In the genomic region with DNA sequence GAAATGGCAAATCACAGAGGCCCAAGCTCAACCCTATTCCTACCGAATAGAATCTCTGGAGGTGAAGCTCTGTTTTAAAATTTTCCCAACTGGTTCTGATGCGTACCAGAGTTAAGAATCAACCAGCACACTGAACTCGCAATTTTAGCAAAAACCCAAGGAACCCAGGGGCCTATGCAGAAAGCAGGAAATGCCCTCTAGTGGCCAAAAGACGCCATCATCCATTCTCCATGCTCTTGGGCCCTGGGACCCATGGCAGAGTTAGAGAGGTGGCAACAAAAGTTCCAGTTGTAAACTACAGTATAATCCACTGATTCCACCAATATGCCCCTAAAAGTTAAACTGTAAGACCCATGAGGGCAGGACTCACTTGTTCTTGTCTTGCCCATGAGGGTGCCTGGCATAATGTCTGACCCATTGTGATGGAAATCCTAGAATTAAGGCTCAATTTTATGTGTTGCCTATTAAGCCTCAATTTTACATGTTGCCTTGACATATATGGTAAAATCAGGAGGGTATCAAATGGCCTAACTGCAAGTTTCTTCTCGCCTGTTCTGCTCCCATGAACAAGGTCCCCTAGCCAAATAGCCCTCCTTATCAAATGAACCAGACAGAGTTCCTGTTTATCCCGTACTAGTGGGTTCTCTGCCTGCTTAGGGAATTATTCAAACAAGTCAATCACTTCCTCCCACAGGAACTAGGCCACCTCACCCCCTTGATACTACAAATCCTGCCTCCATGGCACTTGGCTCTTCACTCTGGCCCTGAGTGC, we compare ENCODE assay signal across 8 cellular contexts.
DNase-seq lines count a peak whose midpoint lies in the region; ATAC-seq and TF ChIP-seq lines count a peak whose summit lies in the region.

No MANE protein-coding gene starts in this region.

- no peaks in the 10 kb centered on the region for H3K4me1 ChIP-seq in CD8-positive, alpha-beta T cell (ENCODE audit: insufficient read depth, low read length)
- H3K4me1 ChIP-seq in tibial artery, result no peaks in the 10 kb centered on the region

- no peak overlapping the region for H3K4me3 ChIP-seq in CD8-positive, alpha-beta T cell (ENCODE audit: low read depth, low read length)
- no peak overlapping the region for H3K4me3 ChIP-seq in fibroblast of mammary gland (ENCODE audit: control insufficient read depth, low read depth, low read length)
- H3K4me3 ChIP-seq in neural cell (ENCODE audit: low read length), result no peak overlapping the region
- no peak overlapping the region for H3K4me3 ChIP-seq in tibial artery

- POLR2A ChIA-PET in CD8-positive, alpha-beta T cell (lab: Charles Lee), result no interaction called here

- no peaks in the 10 kb centered on the region for H4K20me1 ChIP-seq in neural cell (ENCODE audit: insufficient read depth)

- no peak for TF ChIP-seq EP300 in neural cell (conservative IDR thresholded peaks at IDR 0.05; ENCODE audit: poor library complexity, severe bottlenecking)

- H3K9me3 ChIP-seq in CD8-positive, alpha-beta T cell (ENCODE audit: low read length), result no peaks in the 10 kb centered on the region
- H3K9me3 ChIP-seq in neural cell (ENCODE audit: low read length) (no peaks in the 10 kb centered on the region), tibial artery (no peaks in the 10 kb centered on the region)

- peak; percentile 20 to 61 (median 44) for DNase-seq in CD8-positive, alpha-beta T cell
- DNase-seq in HT-29 (ENCODE audit: low spot score) (peak; percentile 84), OCI-M1 (lab: John Stamatoyannopoulos, UW) (peak; percentile 76), fibroblast of mammary gland (ENCODE audit: low read depth) (peak; percentile 84), tibial artery (peak; percentile 47 to 73)
- DNase-seq in activated T-cell treated with anti-CD3 and anti-CD28 coated beads, Interleukin-2, amount 50 U/mL, for 1 hour, result peak; percentile 36

- H3F3A ChIP-seq in neural cell (ENCODE audit: insufficient read depth, low read length, poor library complexity, severe bottlenecking), result no peaks in the 10 kb centered on the region

- peak; percentile 48 for TF ChIP-seq RAD21 in neural cell (conservative IDR thresholded peaks at IDR 0.05)

- peaks cover 13% of the 10 kb centered on the region for H3K27me3 Mint-ChIP-seq in CD8-positive, alpha-beta T cell (ENCODE audit: low read depth)

- TF ChIP-seq CTCF in CD8-positive, alpha-beta T cell (IDR thresholded peaks at IDR 0.05), result peak; percentile 71
- TF ChIP-seq CTCF in fibroblast of mammary gland (conservative IDR thresholded peaks at IDR 0.05; ENCODE audit: control insufficient read depth, insufficient read depth, low read depth, low read length) (peak; percentile 99), neural cell (IDR thresholded peaks at IDR 0.05; ENCODE audit: poor library complexity, severe bottlenecking) (peak; percentile 54), tibial artery (IDR thresholded peaks at IDR 0.05) (peak; percentile 62 to 72)

- intact Hi-C loops in CD8-positive, alpha-beta T cell (cut with DNase I, micrococcal nuclease), result loop anchor here in 1 of 2 experiments (1.0 to 5.0 kb wide), 2 partner anchors 208 to 847 kb away; no protein-coding TSS in a partner anchor
- intact Hi-C loops in tibial artery (cut with DNase I; ENCODE audit: low total_unique reads), result no loop called here

- H3K9ac ChIP-seq in neural cell (ENCODE audit: low read length), result no peak overlapping the region

- H3K36me3 ChIP-seq in CD8-positive, alpha-beta T cell (ENCODE audit: insufficient read depth, low read length), result no peaks in the 10 kb centered on the region
- H3K36me3 ChIP-seq in neural cell (ENCODE audit: insufficient read depth, low read length), result no peaks in the 10 kb centered on the region
- H3K36me3 ChIP-seq in tibial artery, result no peaks in the 10 kb centered on the region

- no peaks in the 10 kb centered on the region for H3K36me3 Mint-ChIP-seq in CD8-positive, alpha-beta T cell

- no peak overlapping the region for H3K27ac Mint-ChIP-seq in CD8-positive, alpha-beta T cell

- H3K4me1 Mint-ChIP-seq in CD8-positive, alpha-beta T cell (ENCODE audit: low read depth), result no peaks in the 10 kb centered on the region

- H3K79me2 ChIP-seq in neural cell (replicated peaks; ENCODE audit: insufficient read depth, low read length), result no peaks in the 10 kb centered on the region

- H2AFZ ChIP-seq in neural cell (ENCODE audit: low read depth, low read length), result no peak overlapping the region

- no peak overlapping the region for H3K27ac ChIP-seq in CD8-positive, alpha-beta T cell (ENCODE audit: low read depth, low read length)
- H3K27ac ChIP-seq in neural cell (ENCODE audit: low read length) (no peak overlapping the region), tibial artery (no peak overlapping the region)

- no peaks in the 10 kb centered on the region for H3K9me2 ChIP-seq in neural cell (ENCODE audit: insufficient read depth, low read length)

- H3K4me2 ChIP-seq in neural cell (ENCODE audit: low read length), result no peak overlapping the region

- CTCF ChIA-PET in CD8-positive, alpha-beta T cell (lab: Charles Lee), result interaction anchor here (0.6 to 1.3 kb wide), 9 partner anchors 10 to 240 kb away, joined by 3 to 12 read pairs (median 4); no protein-coding TSS in a partner anchor

- peak; percentile 58 for ATAC-seq in CD8-positive, alpha-beta T cell
- ATAC-seq in GM19468 (IDR thresholded peaks at IDR 0.05; ENCODE audit: extremely low read depth, unreplicated experiment), result peak; percentile 58

- no peaks in the 10 kb centered on the region for H3K27me3 ChIP-seq in CD8-positive, alpha-beta T cell (ENCODE audit: insufficient read depth, low read length)
- no peaks in the 10 kb centered on the region for H3K27me3 ChIP-seq in neural cell (ENCODE audit: insufficient read depth, low read depth, low read length)
- no peaks in the 10 kb centered on the region for H3K27me3 ChIP-seq in tibial artery

- no peak overlapping the region for H3K4me3 Mint-ChIP-seq in CD8-positive, alpha-beta T cell

- H3K9me3 Mint-ChIP-seq in CD8-positive, alpha-beta T cell, result no peaks in the 10 kb centered on the region

TF ChIP-seq in neural cell, 6 proteins besides CTCF, POLR2A, EP300 and RAD21:
- no peak for TF ChIP-seq TAF1 (IDR thresholded peaks at IDR 0.05; ENCODE audit: low read depth)
- peak; percentile 62 for TF ChIP-seq SMC3 (conservative IDR thresholded peaks at IDR 0.05; ENCODE audit: poor library complexity)
TF ChIP-seq in neural cell: peak in this region for 1.
